8 cellular contexts compared by ENCODE assay signal in genomic region chr12:132593938-132594358, GRCh38. TPM values are rescaled to one million over a fixed set of nuclear protein-coding genes. Genes with fewer than 3 reads are reported as not detected.
DNase-seq lines count a peak whose midpoint lies in the region; ATAC-seq and TF ChIP-seq lines count a peak whose summit lies in the region.

No MANE protein-coding gene starts in this region.

- peaks cover 9% of the 10 kb centered on the region for H3K36me3 Mint-ChIP-seq in T-helper 17 cell (ENCODE audit: low read depth)

- intact Hi-C loops in mucosa of descending colon (cut with DNase I, micrococcal nuclease) (no loop called here), uterus (cut with DNase I; ENCODE audit: low total_unique reads) (no loop called here)

- H3K27me3 Mint-ChIP-seq in T-helper 17 cell = peaks cover 40% of the 10 kb centered on the region

- no peak for TF ChIP-seq POLR2A in uterus (IDR thresholded peaks at IDR 0.05)

- H3K27ac Mint-ChIP-seq in T-helper 17 cell = no peak overlapping the region

- H3K36me3 ChIP-seq in mucosa of descending colon (ENCODE audit: low read depth) = no peaks in the 10 kb centered on the region
- no peaks in the 10 kb centered on the region for H3K36me3 ChIP-seq in uterus

- peaks cover 18% of the 10 kb centered on the region for H3K4me1 Mint-ChIP-seq in T-helper 17 cell

- H3K9me3 ChIP-seq in T-helper 17 cell (ENCODE audit: control insufficient read depth, low read length, poor library complexity, severe bottlenecking) (no peaks in the 10 kb centered on the region), mucosa of descending colon (no peaks in the 10 kb centered on the region), uterus (no peaks in the 10 kb centered on the region)

- DNase-seq in COLO668 (lab: John Stamatoyannopoulos, UW; ENCODE audit: unreplicated experiment) (peak; percentile 93), NCI-H1417 treated with DMSO at 0.1 percent for 48 hours (lab: John Stamatoyannopoulos, UW) (peak; percentile 90), T-helper 17 cell (no peak), epithelial cell of proximal tubule (ENCODE audit: low read depth) (peak; percentile 74), mucosa of descending colon (peak; percentile 94 to 98 (median 96)), uterus (peak; percentile 86 to 88)

- H3K27me3 ChIP-seq in uterus = no peaks in the 10 kb centered on the region

- H3K27ac ChIP-seq in uterus = no peak overlapping the region

- TF ChIP-seq CTCF in epithelial cell of proximal tubule (conservative IDR thresholded peaks at IDR 0.05; ENCODE audit: low read depth, low read length) (no peak), mucosa of descending colon (IDR thresholded peaks at IDR 0.05) (no peak), uterus (IDR thresholded peaks at IDR 0.05) (peak in 1 of 4 experiments; percentile 2)

- H3K4me3 Mint-ChIP-seq in T-helper 17 cell = no peak overlapping the region

- no peak overlapping the region for H3K4me3 ChIP-seq in epithelial cell of proximal tubule (ENCODE audit: low read depth, low read length)
- H3K4me3 ChIP-seq in mucosa of descending colon = peak overlapping the region; percentile 18
- H3K4me3 ChIP-seq in uterus = no peak overlapping the region

- peaks cover 7% of the 10 kb centered on the region for H3K4me1 ChIP-seq in mucosa of descending colon (ENCODE audit: low read depth)
- H3K4me1 ChIP-seq in uterus = no peaks in the 10 kb centered on the region

- peak; percentile 55 for ATAC-seq in GM21423 (IDR thresholded peaks at IDR 0.05; ENCODE audit: unreplicated experiment)
- ATAC-seq in T-helper 17 cell = peak; percentile 73
- peak; percentile 100 for ATAC-seq in mucosa of descending colon
- ATAC-seq in GM18520 (IDR thresholded peaks at IDR 0.05; ENCODE audit: unreplicated experiment) = no peak

RNA-seq across cellular contexts. Expression of gene LRCOL1, which starts 16.4 kb away (rescaled TPM):
- total RNA-seq in T-helper 17 cell = not detected
- total RNA-seq in epithelial cell of proximal tubule = not detected in 2 replicates
- total RNA-seq in mucosa of descending colon = not detected
- total RNA-seq in uterus = 1 to 10 TPM in 2 of 4 donors, under 1 TPM in 1, not detected in 1; 0.79 to 7.1 (median 1.5) TPM

RNA-seq across cellular contexts. Expression of gene P2RX2, which starts 24.6 kb away (rescaled TPM):
- total RNA-seq in T-helper 17 cell (not detected), epithelial cell of proximal tubule (not detected in 2 replicates), mucosa of descending colon (1 to 10 TPM in 1 of 3 donors, under 1 TPM in 2; 0.19 to 1.4 (median 0.32) TPM), uterus (not detected)

Comparison
In these comparisons a context has a peak if more than half of its experiments do, and no peak if none do; other contexts are left out.
1. DNase-seq: peak in COLO668 (single experiment), NCI-H1417 treated with DMSO at 0.1 percent for 48 hours (single experiment), epithelial cell of proximal tubule (single experiment), mucosa of descending colon (3 of 3) and uterus (2 of 2); none in T-helper 17 cell (0 of 3).